Comparison of ENCODE assay signal across 1 cellular context in genomic region chr6:32637219-32637880, GRCh38.
TF ChIP-seq lines count a peak whose summit lies in the region.

HLA-DQA1 (plus strand) TSS chr6:32637406; CDS start chr6:32637459, 53 bp downstream.

TF ChIP-seq in GM12878, 131 proteins besides CTCF, POLR2A, EP300 and RAD21 (continued from another document):
- peak; percentile 45 for TF ChIP-seq NFIC (IDR thresholded peaks at IDR 0.05; ENCODE audit: low read depth, low read length)
- TF ChIP-seq ZNF24 (IDR thresholded peaks at IDR 0.05), result no peak
- 0 out of 2 replicates have a peak, but pooled peaks have one; percentile 60 for TF ChIP-seq TCF3 (IDR thresholded peaks at IDR 0.05; ENCODE audit: borderline replicate concordance, insufficient read depth, low read depth, low read length)
- peak; percentile 98 for TF ChIP-seq SMAD5 (IDR thresholded peaks at IDR 0.05; ENCODE audit: low read depth)
- no peak for TF ChIP-seq SUPT20H (IDR thresholded peaks at IDR 0.05; ENCODE audit: borderline replicate concordance, control insufficient read depth, low read depth, low read length)
- TF ChIP-seq EED (IDR thresholded peaks at IDR 0.05; ENCODE audit: low read depth), result no peak
- TF ChIP-seq CREB1 (IDR thresholded peaks at IDR 0.05; ENCODE audit: low read depth), result peak; percentile 96
- 0 out of 2 replicates have a peak, but pooled peaks have one; percentile 67 for TF ChIP-seq CHD1 (IDR thresholded peaks at IDR 0.05; ENCODE audit: low read depth, low read length)
- peak; percentile 93; the same call in 2 of the 3 replicates for TF ChIP-seq POU2F2 (IDR thresholded peaks at IDR 0.05; ENCODE audit: borderline replicate concordance, low read depth, low read length)
- TF ChIP-seq MLLT1 (IDR thresholded peaks at IDR 0.05), result peak; percentile 92
- TF ChIP-seq POLR2AphosphoS2 (IDR thresholded peaks at IDR 0.05; ENCODE audit: low read depth, low read length), result peak; percentile 96
- peak; percentile 91 for TF ChIP-seq CBFB (IDR thresholded peaks at IDR 0.05; ENCODE audit: low read depth)
- TF ChIP-seq RFX5 (IDR thresholded peaks at IDR 0.05; ENCODE audit: low read depth, low read length), result peak; percentile 98
- TF ChIP-seq RELB (IDR thresholded peaks at IDR 0.05; ENCODE audit: low read depth), result 0 out of 2 replicates have a peak, but pooled peaks have one; percentile 9
- no peak for TF ChIP-seq ZBTB11 (CRISPR knock-in tag; IDR thresholded peaks at IDR 0.05)
- 0 out of 2 replicates have a peak, but pooled peaks have one; percentile 32 for TF ChIP-seq HSF1 (IDR thresholded peaks at IDR 0.05; ENCODE audit: low read depth, low read length)
- peak; percentile 57; the same call in 1 of the 2 replicates for TF ChIP-seq MTA3 (IDR thresholded peaks at IDR 0.05; ENCODE audit: borderline replicate concordance, low read length)
- TF ChIP-seq CEBPB (IDR thresholded peaks at IDR 0.05; ENCODE audit: borderline replicate concordance in 1 of 2, low read depth in 2 of 2, low read length in 2 of 2), result peak in 1 of 2 experiments; percentile 78; a peak in 1 of 4 replicates
- peak; percentile 64 for TF ChIP-seq ZNF687 (IDR thresholded peaks at IDR 0.05)
- peak; percentile 99 for TF ChIP-seq POLR2AphosphoS5 (IDR thresholded peaks at IDR 0.05; ENCODE audit: low read length)
- TF ChIP-seq BCL3 (IDR thresholded peaks at IDR 0.05; ENCODE audit: borderline replicate concordance, insufficient read depth, low read depth, low read length, poor library complexity, severe bottlenecking), result peak; percentile 9
TF ChIP-seq in GM12878: peak in this region for 24.
